Comparison of ENCODE assay signal across 20 cellular contexts in the genomic region with DNA sequence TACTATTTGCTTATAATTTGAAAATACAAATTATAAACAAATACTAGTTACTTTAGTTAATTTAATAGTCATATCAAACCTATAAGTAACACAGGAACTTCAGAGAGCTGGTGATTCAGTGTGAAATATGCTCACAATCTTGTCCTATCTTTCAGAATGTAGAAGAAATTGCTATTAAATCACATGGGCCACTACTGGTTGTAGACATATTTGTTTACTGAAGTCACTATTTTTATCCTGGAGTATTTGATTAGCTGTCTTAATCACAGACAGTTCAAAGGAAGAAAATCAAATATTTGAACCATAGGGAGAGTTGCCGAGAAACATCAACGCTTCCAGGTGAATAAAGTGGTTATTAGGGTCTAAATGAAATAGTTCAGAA.
"Had no signal": no experiment of that assay in that cellular context is flagged by ENCODE, and none has a peak within 500 bp of the region (broad histone marks: within the 10 kb centered on the region; RNA-seq: fewer than 3 reads in every experiment).

No MANE protein-coding gene starts in this region.

- H3K27me3 ChIP-seq: heart left ventricle, spleen, testis, vagina had no signal

- DNase-seq: activated B cell treated with CpG ODN at 0.5 μM for 24 hours; activated CD4-positive, alpha-beta T cell treated with anti-CD3 and anti-CD28 coated beads for 36 hours; activated CD4-positive, alpha-beta T cell treated with anti-CD3 and anti-CD28 coated beads, Interleukin-2, amount 50 U/mL, for 4 hours; activated CD8-positive, alpha-beta memory T cell treated with anti-CD3 and anti-CD28 coated beads for 24 hours; activated CD8-positive, alpha-beta memory T cell treated with anti-CD3 and anti-CD28 coated beads, Interleukin-2, amount 50 U/mL, for 4 hours; activated naive CD4-positive, alpha-beta T cell treated with anti-CD3 and anti-CD28 coated beads for 36 hours; activated naive CD8-positive, alpha-beta T cell treated with anti-CD3 and anti-CD28 coated beads, Interleukin-2, amount 10 ng/mL, durations not matched to agents 7 days and 5 days; activated T-cell treated with anti-CD3 and anti-CD28 coated beads, Interleukin-2, amount 50 U/mL, for 24 hours; heart left ventricle; islet precursor cell; left cardiac atrium; lower lobe of right lung; naive thymus-derived CD4-positive, alpha-beta T cell; retina; spleen; stimulated activated CD4-positive, alpha-beta T cell treated with anti-CD3 and anti-CD28 coated beads, Interleukin-4, amount 100 ng/mL, for 1 hour; stimulated activated naive CD4-positive, alpha-beta T cell; testis had no signal

- H3K4me1 ChIP-seq: heart left ventricle, lower lobe of right lung, spleen, testis, vagina had no signal

- H3K27ac ChIP-seq: cardiac muscle cell, heart left ventricle, lower lobe of right lung, spleen, testis, vagina had no signal

- H3K36me3 ChIP-seq: cardiac muscle cell, heart left ventricle, lower lobe of right lung, spleen, vagina had no signal

- H3K4me3 ChIP-seq: cardiac muscle cell, heart left ventricle, lower lobe of right lung, spleen, testis, vagina had no signal
